ENCODE assay signal across 1 cellular context in genomic region chr11:30992513-30992849, GRCh38.
TF ChIP-seq lines count a peak whose summit lies in the region.

No MANE protein-coding gene starts in this region.

TF ChIP-seq in GM12878, 131 proteins besides CTCF, POLR2A, EP300 and RAD21 (continued from another document):
- TF ChIP-seq ZBTB11 (CRISPR knock-in tag; IDR thresholded peaks at IDR 0.05): no peak
- TF ChIP-seq ZNF622 (IDR thresholded peaks at IDR 0.05): no peak
- no peak for TF ChIP-seq WRNIP1 (IDR thresholded peaks at IDR 0.05; ENCODE audit: borderline replicate concordance, low read depth, low read length)
- TF ChIP-seq CHD2 (IDR thresholded peaks at IDR 0.05; ENCODE audit: borderline replicate concordance, low read depth, low read length): no peak
- no peak for TF ChIP-seq ZZZ3 (IDR thresholded peaks at IDR 0.05; ENCODE audit: control insufficient read depth, insufficient read length, low read depth)
